8 cellular contexts compared by ENCODE assay signal in genomic region chr1:153611356-153611755, GRCh38. TPM values are rescaled to one million over a fixed set of nuclear protein-coding genes. Genes with fewer than 3 reads are reported as not detected.
DNase-seq lines count a peak whose midpoint lies in the region; ATAC-seq and TF ChIP-seq lines count a peak whose summit lies in the region.
"Had no signal": no experiment of that assay in that cellular context is flagged by ENCODE, and none has a peak within 500 bp of the region (broad histone marks: within the 10 kb centered on the region; RNA-seq: fewer than 3 reads in every experiment).

No MANE protein-coding gene starts in this region.

- H3K36me3 ChIP-seq in left ventricle myocardium inferior (peaks cover 17% of the 10 kb centered on the region), mesodermal cell (ENCODE audit: control insufficient read depth, insufficient read depth, low read length) (peaks cover 14% of the 10 kb centered on the region), uterus (no peaks in the 10 kb centered on the region)

- intact Hi-C loops in left ventricle myocardium inferior (cut with micrococcal nuclease): no loop called here
- intact Hi-C loops in Right ventricle myocardium inferior (cut with DNase I): loop anchor here (5.0 kb wide), 1 partner anchor 39 kb away; no protein-coding TSS in a partner anchor
- intact Hi-C loops in uterus (cut with DNase I; ENCODE audit: low total_unique reads): no loop called here

- no peaks in the 10 kb centered on the region for H3K27me3 ChIP-seq in left ventricle myocardium inferior (ENCODE audit: low read depth)
- H3K27me3 ChIP-seq in uterus: no peaks in the 10 kb centered on the region

- no peak for DNase-seq in left ventricle myocardium inferior
- no peak for DNase-seq in Right ventricle myocardium inferior (ENCODE audit: missing footprints)
- no peak for DNase-seq in uterus
- DNase-seq: activated CD8-positive, alpha-beta memory T cell treated with anti-CD3 and anti-CD28 coated beads, Interleukin-2, amount 50 U/mL, for 48 hours; nephron progenitor cell had no signal

- no peaks in the 10 kb centered on the region for H3K9me3 ChIP-seq in left ventricle myocardium inferior (replicated peaks)
- no peaks in the 10 kb centered on the region for H3K9me3 ChIP-seq in mesodermal cell (ENCODE audit: control insufficient read depth, low read length)
- H3K9me3 ChIP-seq in uterus: no peaks in the 10 kb centered on the region

- H3K4me1 ChIP-seq in left ventricle myocardium inferior (peaks cover 67% of the 10 kb centered on the region), mesodermal cell (ENCODE audit: control insufficient read depth, insufficient read depth, low read length, poor library complexity, severe bottlenecking) (peaks cover 56% of the 10 kb centered on the region), uterus (peaks cover 8 to 12% of the 10 kb centered on the region in 2 donors)

- H3K4me3 ChIP-seq in left ventricle myocardium inferior: peak overlapping the region; percentile 74
- peak overlapping the region; percentile 36 for H3K4me3 ChIP-seq in mesodermal cell (ENCODE audit: extremely low read depth, insufficient read depth, low read length, poor library complexity, severe bottlenecking)
- peak overlapping the region; percentile 59 to 66 for H3K4me3 ChIP-seq in uterus

- TF ChIP-seq POLR2A in uterus (IDR thresholded peaks at IDR 0.05): no peak

- TF ChIP-seq CTCF in left ventricle myocardium inferior (IDR thresholded peaks at IDR 0.05; ENCODE audit: borderline replicate concordance) (no peak), uterus (IDR thresholded peaks at IDR 0.05) (no peak)

- ATAC-seq in Right ventricle myocardium inferior (no peak), HG03280 (IDR thresholded peaks at IDR 0.05; ENCODE audit: unreplicated experiment) (no peak), HG03520 (IDR thresholded peaks at IDR 0.05; ENCODE audit: unreplicated experiment) (no peak)

- 100% methylated on average over 1 of the region's 1 CpG; no CpG with 5 or more reads in 1 of the 2 experiments for WGBS in mesodermal cell (ENCODE audit: insufficient coverage in 2 of 2), 2 experiments

- H3K27ac ChIP-seq in left ventricle myocardium inferior (replicated peaks) (no peak overlapping the region), mesodermal cell (ENCODE audit: low read depth, low read length, severe bottlenecking) (no peak overlapping the region), uterus (peak overlapping the region; percentile 90 to 94)

RNA-seq across cellular contexts. Expression of gene S100A16, which starts 1.6 kb away (rescaled TPM):
- 38.8 TPM for total RNA-seq in left ventricle myocardium inferior
- total RNA-seq in Right ventricle myocardium inferior: 49.2 TPM
- 196 TPM for polyA plus RNA-seq in mesodermal cell (2013, experiment 1 of 2)
- polyA plus RNA-seq in mesodermal cell (2013, experiment 2 of 2): 163 TPM
- total RNA-seq in uterus: 100 to 1,000 TPM in 1 of 4 donors, 10 to 100 TPM in 3; 57.4 to 122 (median 72.1) TPM

RNA-seq across cellular contexts. Expression of gene S100A14, which starts 4.8 kb away (rescaled TPM):
- total RNA-seq in left ventricle myocardium inferior: 6.5 TPM
- total RNA-seq in Right ventricle myocardium inferior: 6.3 TPM
- 0.41 TPM for polyA plus RNA-seq in mesodermal cell (2013, experiment 1 of 2)
- 0.76 TPM for polyA plus RNA-seq in mesodermal cell (2013, experiment 2 of 2)
- 1 to 10 TPM in 1 of 4 donors, under 1 TPM in 1, not detected in 2; 0.29 to 6.2 TPM for total RNA-seq in uterus

RNA-seq across cellular contexts. Expression of gene S100A13, which starts 15.9 kb away (rescaled TPM):
- total RNA-seq in left ventricle myocardium inferior (131 TPM), Right ventricle myocardium inferior (155 TPM), uterus (100 to 1,000 TPM in 2 of 4 donors, 10 to 100 TPM in 2; 25.9 to 269 (median 126) TPM)
- 357 TPM for polyA plus RNA-seq in mesodermal cell (2013, experiment 1 of 2)
- 345 TPM for polyA plus RNA-seq in mesodermal cell (2013, experiment 2 of 2)

RNA-seq across cellular contexts. Expression of gene S100A1, which starts 16.9 kb away (rescaled TPM):
- total RNA-seq in left ventricle myocardium inferior (2,012 TPM), Right ventricle myocardium inferior (2,065 TPM), uterus (1 to 10 TPM in 1 of 4 donors, not detected in 3; 3.8 TPM)
- polyA plus RNA-seq in mesodermal cell (2013, experiment 1 of 2): 2.0 TPM
- polyA plus RNA-seq in mesodermal cell (2013, experiment 2 of 2): 0.91 TPM

RNA-seq across cellular contexts. Expression of gene CHTOP, which starts 22.5 kb away (rescaled TPM):
- total RNA-seq in left ventricle myocardium inferior: 75.5 TPM
- 72.1 TPM for total RNA-seq in Right ventricle myocardium inferior
- 79.0 TPM for polyA plus RNA-seq in mesodermal cell (2013, experiment 1 of 2)
- 77.6 TPM for polyA plus RNA-seq in mesodermal cell (2013, experiment 2 of 2)
- 10 to 100 TPM; 43.8 to 91.0 (median 70.8) TPM for total RNA-seq in uterus

Comparison
In these comparisons a context has a peak if more than half of its experiments do, and no peak if none do; other contexts are left out.
1. H3K27ac ChIP-seq: peak in uterus (2 of 2); none in left ventricle myocardium inferior (single experiment) and mesodermal cell (single experiment).
2. Peak in every context shown above with its lines, with median percentiles within 50 percentile points of each other: H3K4me3 ChIP-seq.